Comparison of ENCODE assay signal across 10 cellular contexts in the genomic region with DNA sequence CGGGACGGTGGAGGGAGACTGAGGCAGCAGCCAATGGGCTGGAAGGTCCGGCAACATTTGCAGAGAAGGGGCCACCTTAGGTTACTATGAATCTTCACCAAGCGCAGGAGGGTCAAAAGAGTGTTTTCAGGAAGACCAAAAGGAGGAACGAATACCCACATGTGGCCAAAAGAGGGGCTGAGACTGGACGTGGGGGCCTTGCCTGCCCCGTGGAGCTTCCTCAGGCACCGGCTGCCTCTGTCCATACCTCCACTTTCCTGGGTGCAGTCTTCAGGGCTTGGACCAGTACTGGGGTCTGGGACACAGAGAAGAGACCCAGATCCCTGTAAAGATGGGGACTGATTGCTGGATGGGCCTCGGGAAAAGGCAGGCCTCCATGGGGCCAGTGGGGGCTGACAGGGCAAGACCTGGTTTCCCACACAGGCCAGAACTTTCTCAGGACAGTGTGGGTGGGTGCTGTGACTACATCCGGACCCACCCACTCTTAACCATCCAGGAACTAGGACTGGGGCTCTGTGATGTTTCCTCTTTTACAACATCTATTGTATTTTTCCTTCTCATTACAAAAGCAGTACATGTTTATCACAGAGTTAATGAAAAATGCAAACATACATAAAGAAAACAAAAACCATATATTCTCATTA.
DNase-seq lines count a peak whose midpoint lies in the region; ATAC-seq lines count a peak whose summit lies in the region.
"Had no signal": no experiment of that assay in that cellular context is flagged by ENCODE, and none has a peak within 500 bp of the region (broad histone marks: within the 10 kb centered on the region; RNA-seq: fewer than 3 reads in every experiment).

No MANE protein-coding gene starts in this region.

- no peak for DNase-seq in NCI-H187 (lab: John Stamatoyannopoulos, UW)
- DNase-seq in left colon, result no peak
- DNase-seq in RKO (ENCODE audit: low spot score), result no peak
- DNase-seq: activated CD4-positive, alpha-beta T cell treated with anti-CD3 and anti-CD28 coated beads, Interleukin-2, amount 10 ng/mL, durations not matched to agents 24 days and 14 days; Karpas-422 had no signal

- intact Hi-C loops in left colon (cut with DNase I, micrococcal nuclease), result no loop called here

- no peaks in the 10 kb centered on the region for H3K9me3 ChIP-seq in HUES64 (ENCODE audit: insufficient read depth, low read depth, low read length)
- no peaks in the 10 kb centered on the region for H3K9me3 ChIP-seq in esophagus (ENCODE audit: control insufficient read depth in 2 of 2, insufficient read depth in 1 of 2, low read depth in 1 of 2, low read length in 1 of 2)

- H3K9ac ChIP-seq in HUES64 (ENCODE audit: low read depth, low read length), result no peak overlapping the region; the same call in 1 of the 2 replicates
- no peak overlapping the region for H3K9ac ChIP-seq in rectal smooth muscle tissue (ENCODE audit: low read length)

- H3K4me1 ChIP-seq in HUES64 (ENCODE audit: insufficient read depth, low read length) (peaks cover 14% of the 10 kb centered on the region), esophagus (ENCODE audit: control insufficient read depth in 2 of 2, insufficient read depth in 2 of 2, low read length in 1 of 2) (peaks cover 0 to 2% of the 10 kb centered on the region in 2 donors), rectal smooth muscle tissue (ENCODE audit: control insufficient read depth, insufficient read depth, low read length) (peaks cover 4% of the 10 kb centered on the region)

- H3K27ac ChIP-seq in HUES64 (ENCODE audit: low read depth, low read length), result no peak overlapping the region
- H3K27ac ChIP-seq in esophagus (ENCODE audit: low read depth in 2 of 2, low read length in 1 of 2), result peak overlapping the region in 1 of 2 donors; percentile 76
- peak overlapping the region; percentile 87 for H3K27ac ChIP-seq in rectal smooth muscle tissue (ENCODE audit: low read depth, low read length)

- 70% methylated on average over 10 of the region's 10 CpGs for WGBS in HUES64
- 53 to 62% methylated on average over 10 of the region's 10 CpGs for WGBS in esophagus, 2 donors

- peaks cover 7% of the 10 kb centered on the region; the same call in 1 of the 2 replicates for H3K27me3 ChIP-seq in HUES64 (ENCODE audit: insufficient read depth, low read length)
- H3K27me3 ChIP-seq in esophagus (ENCODE audit: control insufficient read depth in 1 of 2, insufficient read depth in 2 of 2, low read length in 2 of 2), result no peaks in the 10 kb centered on the region
- no peaks in the 10 kb centered on the region for H3K27me3 ChIP-seq in rectal smooth muscle tissue (ENCODE audit: control insufficient read depth, insufficient read depth, low read length)

- H3K4me3 ChIP-seq in HUES64 (ENCODE audit: low read length), result peak overlapping the region; percentile 72
- H3K4me3 ChIP-seq in esophagus (ENCODE audit: low read depth in 1 of 2, low read length in 2 of 2), result peak overlapping the region; percentile 57 to 58
- H3K4me3 ChIP-seq in rectal smooth muscle tissue (ENCODE audit: low read length), result peak overlapping the region; percentile 74

- ATAC-seq in GM18498 (IDR thresholded peaks at IDR 0.05; ENCODE audit: unreplicated experiment) (peak; percentile 19), GM21576 (IDR thresholded peaks at IDR 0.05; ENCODE audit: unreplicated experiment) (no peak), left colon (no peak)

- H3K36me3 ChIP-seq in HUES64 (ENCODE audit: insufficient read depth, low read length) (no peaks in the 10 kb centered on the region), esophagus (ENCODE audit: control insufficient read depth in 2 of 2, insufficient read depth in 2 of 2, low read length in 1 of 2) (no peaks in the 10 kb centered on the region), rectal smooth muscle tissue (ENCODE audit: control insufficient read depth, insufficient read depth, low read length) (no peaks in the 10 kb centered on the region)
